In genomic region chrX:150696264-150696789, GRCh38 we compare ENCODE assay signal across 11 cellular contexts. TPM values are rescaled to one million over a fixed set of nuclear protein-coding genes. Genes with fewer than 3 reads are reported as not detected.
DNase-seq lines count a peak whose midpoint lies in the region; ATAC-seq, FAIRE-seq and TF ChIP-seq lines count a peak whose summit lies in the region.
"Had no signal": no experiment of that assay in that cellular context is flagged by ENCODE, and none has a peak within 500 bp of the region (broad histone marks: within the 10 kb centered on the region; RNA-seq: fewer than 3 reads in every experiment).

No MANE protein-coding gene starts in this region.

- 76% methylated on average over 2 of the region's 2 CpGs for WGBS in GM12878 (ENCODE audit: insufficient coverage, insufficient replicate concordance, low lambda C conversion rate, missing lambda C conversion rate)
- WGBS in suprapubic skin, result 44% methylated on average over 2 of the region's 2 CpGs

- RAD21 ChIA-PET in GM12878 (lab: Charles Lee; ENCODE audit: unreplicated experiment), result interaction anchor here (0.7 to 0.8 kb wide), 3 partner anchors 13 to 20 kb away, joined by 3 to 4 read pairs (median 4); no protein-coding TSS in a partner anchor

- CTCF ChIA-PET in GM12878 (lab: Yijun Ruan, JAX) (interaction anchor here (0.7 to 12.8 kb wide), 5 partner anchors 13 to 756 kb away, joined by 3 to 106 read pairs (median 3); no protein-coding TSS in a partner anchor), PC-3 (lab: Charles Lee) (no interaction called here)

- TF ChIP-seq POLR2A in GM12878 (IDR thresholded peaks at IDR 0.05; ENCODE audit: low read depth, low read length) (no peak), suprapubic skin (IDR thresholded peaks at IDR 0.05) (no peak)

- no peaks in the 10 kb centered on the region for H3K9me3 ChIP-seq in OCI-LY3 (ENCODE audit: insufficient read depth, low read length)
- H3K9me3 ChIP-seq in GM12878 (replicated peaks; ENCODE audit: control insufficient read depth, insufficient read depth, low read length), result no peaks in the 10 kb centered on the region
- H3K9me3 ChIP-seq in suprapubic skin, result no peaks in the 10 kb centered on the region
- H3K9me3 ChIP-seq in PC-3 (ENCODE audit: low read length), result 0 out of 2 replicates have a peak, but pooled peaks cover 6% of the 10 kb centered on the region
- H3K9me3 ChIP-seq: tibial nerve had no signal

- peaks cover 75% of the 10 kb centered on the region for H3K79me2 ChIP-seq in OCI-LY3 (ENCODE audit: low read length)
- H3K79me2 ChIP-seq in GM12878 (ENCODE audit: control insufficient read depth, insufficient read depth, low read length), result peaks cover 42% of the 10 kb centered on the region
- H3K79me2 ChIP-seq in PC-3 (ENCODE audit: low read length), result peaks cover 72% of the 10 kb centered on the region

- peak in 1 of 2 donors; percentile 8 for DNase-seq in activated T-cell treated with anti-CD3 and anti-CD28 coated beads, Interleukin-2, amount 50 U/mL, for 72 hours
- DNase-seq in activated T-cell treated with anti-CD3 and anti-CD28 coated beads for 4 hours, result no peak
- no peak for DNase-seq in GM12878 (ENCODE audit: low read depth, low spot score)
- no peak for DNase-seq in suprapubic skin (ENCODE audit: low spot score in 2 of 2)
- DNase-seq in activated CD4-positive, CD25-positive, alpha-beta regulatory T cell treated with anti-CD3 and anti-CD28 coated beads, Interleukin-2, amount 50 U/mL, for 72 hours, result no peak
- no peak for DNase-seq in ecto neural progenitor cell (ENCODE audit: low spot score)
- no peak for DNase-seq in PC-3
- DNase-seq: NCI-H146, NCI-H748 treated with DMSO at 0.1 percent for 48 hours had no signal

- H3K4me2 ChIP-seq in OCI-LY3 (ENCODE audit: low read length) (peak overlapping the region; percentile 99), GM12878 (ENCODE audit: control insufficient read depth, insufficient read depth) (peak overlapping the region; percentile 49), PC-3 (ENCODE audit: low read length) (no peak overlapping the region)

- peaks cover 66% of the 10 kb centered on the region for H3K4me1 ChIP-seq in OCI-LY3 (ENCODE audit: low read length)
- H3K4me1 ChIP-seq in GM12878 (ENCODE audit: control insufficient read depth, insufficient read depth, low read length), result peaks cover 13% of the 10 kb centered on the region
- H3K4me1 ChIP-seq in suprapubic skin, result peaks cover 25% of the 10 kb centered on the region
- peaks cover 29% of the 10 kb centered on the region for H3K4me1 ChIP-seq in PC-3 (ENCODE audit: insufficient read depth, low read length)

- TF ChIP-seq EP300 in GM12878 (IDR thresholded peaks at IDR 0.05; ENCODE audit: borderline replicate concordance in 1 of 2, control insufficient read depth in 1 of 2, low read depth in 2 of 2, low read length in 2 of 2), result no peak
- no peak for TF ChIP-seq EP300 in suprapubic skin (IDR thresholded peaks at IDR 0.05)

- POLR2A ChIA-PET in GM12878 (lab: Charles Lee) (interaction anchor here (0.5 to 1.3 kb wide), 4 partner anchors 9 to 868 kb away, joined by 3 to 4 read pairs (median 3); no protein-coding TSS in a partner anchor), PC-3 (lab: Charles Lee; ENCODE audit: unreplicated experiment) (no interaction called here)

- no peak for TF ChIP-seq CTCF in OCI-LY3 (IDR thresholded peaks at IDR 0.05; ENCODE audit: low read depth, low read length)
- no peak for TF ChIP-seq CTCF in GM12878 (IDR thresholded peaks at IDR 0.05 in 2 of 3, conservative IDR thresholded peaks at IDR 0.05 in 1 of 3; ENCODE audit: control insufficient read depth in 2 of 3, extremely low read depth in 1 of 3, insufficient read depth in 1 of 3, low read depth in 3 of 3, low read length in 3 of 3)
- TF ChIP-seq CTCF in suprapubic skin (IDR thresholded peaks at IDR 0.05), result no peak
- no peak for TF ChIP-seq CTCF in PC-3 (conservative IDR thresholded peaks at IDR 0.05; ENCODE audit: low read depth, low read length)

- peaks cover 2 to 9% of the 10 kb centered on the region in 2 donors for H3K36me3 Mint-ChIP-seq in activated T-cell treated with anti-CD3 and anti-CD28 coated beads, Interleukin-2, amount 50 U/mL, for 72 hours (ENCODE audit: insufficient read depth in 2 of 2)

- no peaks in the 10 kb centered on the region for H3K27me3 Mint-ChIP-seq in activated T-cell treated with anti-CD3 and anti-CD28 coated beads, Interleukin-2, amount 50 U/mL, for 72 hours (ENCODE audit: low read depth)

- H4K20me1 ChIP-seq in OCI-LY3 (ENCODE audit: insufficient read depth, low read length), result peaks cover 40% of the 10 kb centered on the region
- H4K20me1 ChIP-seq in GM12878 (ENCODE audit: control insufficient read depth, insufficient read depth), result no peaks in the 10 kb centered on the region
- H4K20me1 ChIP-seq in PC-3 (ENCODE audit: low read length), result no peaks in the 10 kb centered on the region

- H3K4me3 ChIP-seq in OCI-LY3 (ENCODE audit: low read length) (peak overlapping the region; percentile 94), GM12878 (peak overlapping the region; percentile 22; the same call in 1 of the 2 replicates), suprapubic skin (no peak overlapping the region), PC-3 (ENCODE audit: low read length) (no peak overlapping the region)
- H3K4me3 ChIP-seq: tibial nerve had no signal

- SMC1A ChIA-PET in GM12878 (lab: Charles Lee; ENCODE audit: uncharacterized antibody, unreplicated experiment), result interaction anchor here (0.8 to 1.5 kb wide), 6 partner anchors 10 to 25 kb away, joined by 3 to 7 read pairs (median 3); no protein-coding TSS in a partner anchor

- H3K9ac ChIP-seq in OCI-LY3 (ENCODE audit: low read length) (peak overlapping the region; percentile 32; the same call in 1 of the 2 replicates), GM12878 (ENCODE audit: control insufficient read depth, insufficient read depth, low read length) (no peak overlapping the region), PC-3 (ENCODE audit: low read length) (no peak overlapping the region)

- H3K9me2 ChIP-seq in PC-3 (replicated peaks; ENCODE audit: low read length), result no peaks in the 10 kb centered on the region

- H2AFZ ChIP-seq in OCI-LY3 (ENCODE audit: low read depth, low read length), result no peak overlapping the region
- no peak overlapping the region for H2AFZ ChIP-seq in GM12878 (ENCODE audit: control insufficient read depth, low read depth, low read length)
- H2AFZ ChIP-seq in PC-3 (ENCODE audit: low read length), result no peak overlapping the region

- H3K27ac ChIP-seq in OCI-LY3 (ENCODE audit: low read length) (peak overlapping the region; percentile 61), GM12878 (ENCODE audit: control insufficient read depth, insufficient read depth) (peak overlapping the region; percentile 33), suprapubic skin (peak overlapping the region; percentile 38), PC-3 (ENCODE audit: low read length) (no peak overlapping the region)
- H3K27ac ChIP-seq: tibial nerve had no signal

- intact Hi-C loops in GM12878 (cut with micrococcal nuclease; ENCODE audit: unreplicated experiment) (loop anchor here (5.0 kb wide), 1 partner anchor 124 kb away; no protein-coding TSS in a partner anchor), PC-3 (cut with micrococcal nuclease) (no loop called here)

- H3F3A ChIP-seq in PC-3 (ENCODE audit: low read length, unreplicated experiment), result peaks cover 3% of the 10 kb centered on the region

- peak overlapping the region; percentile 78 to 79 for H3K4me3 Mint-ChIP-seq in activated T-cell treated with anti-CD3 and anti-CD28 coated beads, Interleukin-2, amount 50 U/mL, for 72 hours

- H3K27me3 ChIP-seq in OCI-LY3 (ENCODE audit: low read depth, low read length) (no peaks in the 10 kb centered on the region), GM12878 (replicated peaks in 1 of 2; ENCODE audit: control insufficient read depth in 2 of 2, insufficient read depth in 2 of 2, low read length in 1 of 2) (no peaks in the 10 kb centered on the region), suprapubic skin (no peaks in the 10 kb centered on the region), PC-3 (ENCODE audit: low read length) (no peaks in the 10 kb centered on the region)
- H3K27me3 ChIP-seq: tibial nerve had no signal

- BruUV-seq in GM12878 (replicated peaks; lab: Mats Ljungman, UMichigan) (no TSS peak), PC-3 (replicated peaks; lab: Mats Ljungman, UMichigan) (no TSS peak)

- TF ChIP-seq RAD21 in GM12878 (IDR thresholded peaks at IDR 0.05; ENCODE audit: insufficient read depth, low read depth, low read length), result no peak

- in situ Hi-C loops in GM12878 (cut with MboI), result loop anchor here (25.0 kb wide), 1 partner anchor 1184 kb away; the partner anchor contains the start of gene IDS

- peaks cover 56% of the 10 kb centered on the region for H3K4me1 Mint-ChIP-seq in activated T-cell treated with anti-CD3 and anti-CD28 coated beads, Interleukin-2, amount 50 U/mL, for 72 hours (ENCODE audit: low read depth)

- no peak for ATAC-seq in activated T-cell treated with anti-CD3 and anti-CD28 coated beads, Interleukin-2, amount 50 U/mL, for 72 hours (replicated peaks in 1 of 2)
- ATAC-seq in GM12878 (peak; percentile 7), PC-3 (no peak)

- FAIRE-seq in GM12878 (lab: Jason Lieb, UNC), result no peak

- H3K36me3 ChIP-seq in OCI-LY3 (replicated peaks; ENCODE audit: low read depth, low read length) (peaks cover 28% of the 10 kb centered on the region), GM12878 (ENCODE audit: control insufficient read depth in 2 of 2, insufficient read depth in 2 of 2, low read length in 1 of 2) (no peaks in the 10 kb centered on the region), suprapubic skin (no peaks in the 10 kb centered on the region), PC-3 (ENCODE audit: low read depth, low read length) (peaks cover 21% of the 10 kb centered on the region)
- H3K36me3 ChIP-seq: tibial nerve had no signal

- H3K27ac Mint-ChIP-seq in activated T-cell treated with anti-CD3 and anti-CD28 coated beads, Interleukin-2, amount 50 U/mL, for 72 hours, result peak overlapping the region; percentile 92

- no peaks in the 10 kb centered on the region for H3K9me3 Mint-ChIP-seq in activated T-cell treated with anti-CD3 and anti-CD28 coated beads, Interleukin-2, amount 50 U/mL, for 72 hours

RNA-seq across cellular contexts. Expression of gene MTMR1, which starts 3.1 kb away (rescaled TPM):
- total RNA-seq in activated T-cell treated with anti-CD3 and anti-CD28 coated beads, Interleukin-2, amount 50 U/mL, for 72 hours, result 10 to 100 TPM; 35.1 to 35.6 TPM
- total RNA-seq in GM12878 (2013; cell fraction: nucleolus; rRNA removed), result 47.2 and 51.2 TPM in 2 replicates
- total RNA-seq in GM12878 (2014; rRNA removed), result 22.7 and 23.6 TPM in 2 replicates
- 20.3 and 22.2 TPM in 2 replicates for total RNA-seq in GM12878 (2014; rRNA removed; fragmentation: Illumina TruSeq; extraction: Trizol)
- 29.2 and 31.8 TPM in 2 replicates for total RNA-seq in GM12878 (2021)
- 10.8 TPM for polyA plus RNA-seq in GM12878 (2011; ENCODE audit: low read depth)
- polyA plus RNA-seq in GM12878 (2011; rRNA removed), result 31.4 and 38.5 TPM in 2 replicates
- 23.2 and 25.3 TPM in 2 replicates for polyA plus RNA-seq in GM12878 (2011; cell fraction: cytosol; rRNA removed)
- 41.1 and 43.8 TPM in 2 replicates for polyA plus RNA-seq in GM12878 (2011; cell fraction: nucleus; rRNA removed)
- polyA plus RNA-seq in GM12878 (2012), result 17.4 and 18.0 TPM in 2 replicates
- 32.2 and 40.5 TPM in 2 replicates for polyA plus RNA-seq in GM12878 (2014; fragmentation: Illumina TruSeq; extraction: Trizol)
- 1 to 10 TPM; 1.2 to 2.5 TPM for polyA plus RNA-seq in GM12878 (2014; fragmentation: Nextera tagmentation; extraction: Ambion mirVana)
- polyA plus RNA-seq in GM12878 (2014; rRNA removed), result 25.0 and 25.4 TPM in 2 replicates
- polyA plus RNA-seq in GM12878 (2016; fragmentation: Nextera tagmentation; extraction: Ambion mirVana), result 1 to 10 TPM; 3.8 to 4.8 TPM
- 27.8 and 33.9 TPM in 2 replicates for polyA minus RNA-seq in GM12878 (2011; rRNA and poly(A)+ RNA removed)
- 8.8 and 12.8 TPM in 2 replicates for polyA minus RNA-seq in GM12878 (2011; cell fraction: cytosol; rRNA and poly(A)+ RNA removed)
- 12.8 and 19.2 TPM in 2 replicates for polyA minus RNA-seq in GM12878 (2011; cell fraction: nucleus; rRNA and poly(A)+ RNA removed)
- total RNA-seq in suprapubic skin, result 10 to 100 TPM; 32.6 to 54.4 (median 38.4) TPM
- 31.8 and 39.0 TPM in 2 replicates for total RNA-seq in PC-3 (2014; rRNA removed)

Comparison
In these comparisons a context has a peak if more than half of its experiments do, and no peak if none do; other contexts are left out.
1. H3K4me3 ChIP-seq: peak in OCI-LY3 (single experiment) and GM12878 (single experiment); none in suprapubic skin (single experiment) and PC-3 (single experiment).